ENCODE assay signal across 8 cellular contexts in the genomic region with DNA sequence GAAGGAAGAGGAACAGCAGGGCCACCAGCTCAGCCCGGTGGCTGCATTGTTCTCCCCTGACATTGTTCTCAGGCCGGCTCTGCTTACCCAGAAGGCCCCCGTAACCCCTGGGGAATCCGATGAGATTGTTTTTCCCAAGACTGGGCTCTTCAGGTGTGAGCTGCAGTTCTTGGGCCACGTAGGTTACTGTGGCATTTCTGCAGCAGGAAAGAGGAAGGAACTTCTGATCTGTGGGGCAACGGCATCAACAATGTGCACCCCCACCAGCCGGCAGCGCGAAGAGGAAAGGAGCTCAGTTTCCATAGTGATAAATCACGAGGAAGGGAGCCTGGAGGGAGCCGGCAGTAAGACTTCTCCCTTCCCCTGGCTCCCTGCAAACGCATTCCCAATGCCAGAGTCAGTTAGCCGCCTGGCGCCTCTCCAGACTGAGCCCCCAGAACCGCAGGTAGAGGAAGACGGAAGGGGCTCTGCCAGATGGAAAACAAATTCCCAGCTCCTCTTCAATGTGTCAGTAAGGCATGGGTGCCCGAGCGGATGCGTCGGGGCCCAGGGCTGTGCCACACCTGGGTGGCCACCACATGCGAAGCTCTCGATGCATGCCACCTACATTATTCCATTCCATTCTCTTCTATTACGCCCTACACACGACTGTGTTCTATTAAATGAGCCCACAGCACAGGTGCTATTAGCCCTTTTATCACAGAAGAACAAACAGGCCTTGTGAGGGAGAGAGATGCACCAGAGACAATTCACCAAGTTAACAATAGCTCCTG. TPM values are rescaled to one million over a fixed set of nuclear protein-coding genes. Genes with fewer than 3 reads are reported as not detected.
DNase-seq lines count a peak whose midpoint lies in the region; ATAC-seq and TF ChIP-seq lines count a peak whose summit lies in the region.

No MANE protein-coding gene starts in this region.

- TF ChIP-seq CTCF in tibial nerve (IDR thresholded peaks at IDR 0.05) (no peak), GM10266 (IDR thresholded peaks at IDR 0.05; ENCODE audit: control insufficient read depth, insufficient read depth, low read depth, missing control alignments) (no peak)

- peaks cover 3% of the 10 kb centered on the region for H3K36me3 Mint-ChIP-seq in memory B cell

- H3K9me3 Mint-ChIP-seq in memory B cell = no peaks in the 10 kb centered on the region

- H3K4me1 ChIP-seq in ectodermal cell (ENCODE audit: control insufficient read depth, insufficient read depth, low read length) (peaks cover 7% of the 10 kb centered on the region), tibial nerve (peaks cover 0 to 20% (median 8%) of the 10 kb centered on the region in 4 donors)

- H3K4me3 Mint-ChIP-seq in memory B cell = peak overlapping the region; percentile 93

- ATAC-seq in memory B cell (ENCODE audit: low read depth) (peak; percentile 70), GM18873 (IDR thresholded peaks at IDR 0.05; ENCODE audit: low FRiP score, unreplicated experiment) (no peak), HG03442 (IDR thresholded peaks at IDR 0.05; ENCODE audit: unreplicated experiment) (no peak)

- H3K36me3 ChIP-seq in ectodermal cell (ENCODE audit: control insufficient read depth, insufficient read depth, low read length) (no peaks in the 10 kb centered on the region), tibial nerve (no peaks in the 10 kb centered on the region)

- H3K27ac Mint-ChIP-seq in memory B cell = peak overlapping the region; percentile 93

- peaks cover 41% of the 10 kb centered on the region for H3K4me1 Mint-ChIP-seq in memory B cell

- peak; percentile 27 for DNase-seq in ELR (ENCODE audit: low read depth)
- DNase-seq in NCI-H748 treated with DMSO at 0.1 percent for 48 hours (lab: John Stamatoyannopoulos, UW) = peak; percentile 9
- peak; percentile 50 for DNase-seq in memory B cell (ENCODE audit: low spot score in 2 of 2)
- no peak for DNase-seq in tibial nerve (ENCODE audit: low spot score in 2 of 2)
- DNase-seq in GM10266 (ENCODE audit: extremely low spot score) = no peak

- H3K27me3 ChIP-seq in ectodermal cell (ENCODE audit: control insufficient read depth, insufficient read depth, low read length, poor library complexity, severe bottlenecking) = no peaks in the 10 kb centered on the region
- H3K27me3 ChIP-seq in tibial nerve = no peaks in the 10 kb centered on the region

- no peaks in the 10 kb centered on the region for H3K9me3 ChIP-seq in ectodermal cell (ENCODE audit: control insufficient read depth, low read length)
- no peaks in the 10 kb centered on the region for H3K9me3 ChIP-seq in tibial nerve

- 27 to 29% methylated on average over 24 of the region's 24 CpGs for WGBS in ectodermal cell, 2 experiments
- 27 to 44% methylated on average over 20 to 24 of the region's 24 CpGs for WGBS in tibial nerve, 2 donors

- peak in 1 of 2 donors; percentile 60 for TF ChIP-seq EP300 in tibial nerve (IDR thresholded peaks at IDR 0.05)

- H3K4me3 ChIP-seq in ectodermal cell (ENCODE audit: insufficient read depth, low read depth, low read length) = peak overlapping the region; percentile 22
- H3K4me3 ChIP-seq in tibial nerve = peak overlapping the region in 2 of 4 donors; percentile 28 to 33

- no peaks in the 10 kb centered on the region for H3K27me3 Mint-ChIP-seq in memory B cell

- TF ChIP-seq POLR2A in tibial nerve (IDR thresholded peaks at IDR 0.05) = no peak

- H3K27ac ChIP-seq in ectodermal cell (ENCODE audit: insufficient read depth, low read depth, low read length, poor library complexity, severe bottlenecking) = peak overlapping the region; percentile 90
- peak overlapping the region in 3 of 4 donors; percentile 5 to 73 (median 50) for H3K27ac ChIP-seq in tibial nerve

RNA-seq across cellular contexts. Expression of a gene that starts 21.5 kb away (rescaled TPM):
- polyA plus RNA-seq in ectodermal cell (2013, experiment 1 of 4) = 0.78 TPM
- 0.32 TPM for polyA plus RNA-seq in ectodermal cell (2013, experiment 2 of 4)
- 1.4 TPM for polyA plus RNA-seq in ectodermal cell (2013, experiment 3 of 4)
- polyA plus RNA-seq in ectodermal cell (2013, experiment 4 of 4) = 0.16 TPM
- total RNA-seq in tibial nerve = 100 to 1,000 TPM in 3 of 4 donors, 10 to 100 TPM in 1; 70.7 to 128 (median 126) TPM

RNA-seq across cellular contexts. Expression of a gene that starts 36.7 kb away (rescaled TPM):
- polyA plus RNA-seq in ectodermal cell (2013, experiment 1 of 4) = not detected
- not detected for polyA plus RNA-seq in ectodermal cell (2013, experiment 2 of 4)
- polyA plus RNA-seq in ectodermal cell (2013, experiment 3 of 4) = not detected
- not detected for polyA plus RNA-seq in ectodermal cell (2013, experiment 4 of 4)
- 10 to 100 TPM in 1 of 4 donors, 1 to 10 TPM in 3; 3.1 to 27.0 (median 6.4) TPM for total RNA-seq in tibial nerve

Comparison
In these comparisons a context has a peak if more than half of its experiments do, and no peak if none do; other contexts are left out.
1. DNase-seq: peak in ELR (single experiment), NCI-H748 treated with DMSO at 0.1 percent for 48 hours (single experiment) and memory B cell (2 of 2); none in tibial nerve (0 of 2) and GM10266 (single experiment).